Comparison of ENCODE assay signal across 13 cellular contexts in genomic region chr6:53284901-53285300, GRCh38.
A peak's percentile ranks its signal among the peaks of the same experiment; 100 is the strongest.
DNase-seq lines count a peak whose midpoint lies in the region; ATAC-seq and TF ChIP-seq lines count a peak whose summit lies in the region.
"Had no signal": no experiment of that assay in that cellular context is flagged by ENCODE, and none has a peak within 500 bp of the region (broad histone marks: within the 10 kb centered on the region; RNA-seq: fewer than 3 reads in every experiment).

No MANE protein-coding gene starts in this region.

- H3K9ac ChIP-seq in mammary epithelial cell (ENCODE audit: insufficient read depth, low read length): no peak overlapping the region
- H3K9ac ChIP-seq: neural progenitor cell had no signal

- no peak for DNase-seq in CD4-positive, alpha-beta memory T cell
- no peak for DNase-seq in T-helper 2 cell treated with Interferon-gamma antibody and Interleukin-4, amounts not matched to agents 5 μg/mL and 100 μg/mL, for 36 hours (ENCODE audit: low spot score)
- DNase-seq in mammary epithelial cell: no peak
- no peak for DNase-seq in GM13976 (ENCODE audit: low spot score)
- DNase-seq in HPDE6-E6E7 (ENCODE audit: extremely low spot score): no peak
- DNase-seq in caudate nucleus (lab: John Stamatoyannopoulos, UW): no peak
- DNase-seq: NCI-H1694, transverse colon had no signal

- no peaks in the 10 kb centered on the region for H3K27me3 ChIP-seq in CD4-positive, alpha-beta memory T cell (ENCODE audit: insufficient read depth, low read length)
- H3K27me3 ChIP-seq in mammary epithelial cell (ENCODE audit: insufficient read depth, low read length): no peaks in the 10 kb centered on the region
- H3K27me3 ChIP-seq: neural progenitor cell, transverse colon had no signal

- no peaks in the 10 kb centered on the region for H3K9me3 ChIP-seq in CD4-positive, alpha-beta memory T cell (ENCODE audit: control insufficient read depth in 1 of 2, low read length in 2 of 2)
- H3K9me3 ChIP-seq in mammary epithelial cell (replicated peaks; ENCODE audit: insufficient read depth, low read length): no peaks in the 10 kb centered on the region
- H3K9me3 ChIP-seq: transverse colon had no signal

- dilution Hi-C loops in mammary epithelial cell (cut with HindIII; ENCODE audit: low sequenced_read_pairs): no loop called here

- no peak overlapping the region for H3K4me2 ChIP-seq in mammary epithelial cell (ENCODE audit: insufficient read depth, low read depth, low read length)
- H3K4me2 ChIP-seq: neural progenitor cell had no signal

- H3K27ac Mint-ChIP-seq in CD4-positive, alpha-beta memory T cell: peak overlapping the region; percentile 38 to 95 (median 76)
- H3K27ac Mint-ChIP-seq in T-helper 2 cell treated with Interferon-gamma antibody and Interleukin-4, amounts not matched to agents 5 μg/mL and 100 μg/mL, for 36 hours: peak overlapping the region; percentile 70
- H3K27ac Mint-ChIP-seq: neural progenitor cell, WTC11 had no signal

- POLR2A ChIA-PET in CD4-positive, alpha-beta memory T cell (lab: Charles Lee; ENCODE audit: partially characterized antibody): interaction anchor here (0.7 to 2.5 kb wide), 11 partner anchors 12 to 84 kb away, joined by 3 to 16 read pairs (median 3); no protein-coding TSS in a partner anchor

- in situ Hi-C loops in mammary epithelial cell (cut with MboI; ENCODE audit: low sequenced_read_pairs in 2 of 2) (no loop called here), GM13976 (cut with MboI; ENCODE audit: low sequenced_read_pairs, unreplicated experiment) (no loop called here)

- H3K27ac ChIP-seq in CD4-positive, alpha-beta memory T cell (ENCODE audit: low read depth, low read length): no peak overlapping the region
- H3K27ac ChIP-seq in mammary epithelial cell (ENCODE audit: insufficient read depth, low read depth, low read length) (no peak overlapping the region), caudate nucleus (ENCODE audit: low read depth, low read length) (no peak overlapping the region)
- H3K27ac ChIP-seq: neural progenitor cell, transverse colon had no signal

- CTCF ChIA-PET in CD4-positive, alpha-beta memory T cell (lab: Charles Lee; ENCODE audit: partially characterized antibody): interaction anchor here (0.9 to 2.1 kb wide), 9 partner anchors 9 to 126 kb away, joined by 3 to 9 read pairs (median 5); partner anchors contain the start of gene ELOVL5
- CTCF ChIA-PET in mammary epithelial cell (lab: Charles Lee; ENCODE audit: low non-redundant PET): no interaction called here

- peaks cover 40 to 58% of the 10 kb centered on the region in 2 donors for H3K36me3 Mint-ChIP-seq in CD4-positive, alpha-beta memory T cell
- H3K36me3 Mint-ChIP-seq in T-helper 2 cell treated with Interferon-gamma antibody and Interleukin-4, amounts not matched to agents 5 μg/mL and 100 μg/mL, for 36 hours (ENCODE audit: low read depth): peaks cover 45% of the 10 kb centered on the region

- no peak overlapping the region for H3K4me3 ChIP-seq in CD4-positive, alpha-beta memory T cell (ENCODE audit: low read length in 2 of 2)
- H3K4me3 ChIP-seq in mammary epithelial cell (replicated peaks in 1 of 3; ENCODE audit: insufficient read depth in 1 of 3, low read depth in 2 of 3, low read length in 3 of 3): no peak overlapping the region
- H3K4me3 ChIP-seq: neural progenitor cell, transverse colon had no signal

- H3K79me2 ChIP-seq in mammary epithelial cell (ENCODE audit: insufficient read depth, low read length): peaks cover 20% of the 10 kb centered on the region

- WGBS in mammary epithelial cell (ENCODE audit: low coverage, missing lambda C conversion rate): 96% methylated on average over 4 of the region's 4 CpGs

- intact Hi-C loops in CD4-positive, alpha-beta memory T cell (cut with micrococcal nuclease): no loop called here
- intact Hi-C loops in mammary epithelial cell (cut with micrococcal nuclease): no loop called here

- H3K36me3 ChIP-seq in CD4-positive, alpha-beta memory T cell (ENCODE audit: insufficient read depth, low read length): peaks cover 7% of the 10 kb centered on the region
- H3K36me3 ChIP-seq in mammary epithelial cell (ENCODE audit: insufficient read depth, low read length): peaks cover 10% of the 10 kb centered on the region
- H3K36me3 ChIP-seq: transverse colon had no signal

- H3K9me3 Mint-ChIP-seq in CD4-positive, alpha-beta memory T cell: no peaks in the 10 kb centered on the region
- H3K9me3 Mint-ChIP-seq in T-helper 2 cell treated with Interferon-gamma antibody and Interleukin-4, amounts not matched to agents 5 μg/mL and 100 μg/mL, for 36 hours: no peaks in the 10 kb centered on the region
- H3K9me3 Mint-ChIP-seq: neural progenitor cell, WTC11 had no signal

- H3K27me3 Mint-ChIP-seq in CD4-positive, alpha-beta memory T cell: no peaks in the 10 kb centered on the region
- H3K27me3 Mint-ChIP-seq in T-helper 2 cell treated with Interferon-gamma antibody and Interleukin-4, amounts not matched to agents 5 μg/mL and 100 μg/mL, for 36 hours (ENCODE audit: low read depth): no peaks in the 10 kb centered on the region

- peaks cover 94% of the 10 kb centered on the region for H3K4me1 ChIP-seq in CD4-positive, alpha-beta memory T cell (ENCODE audit: insufficient read depth, low read length)
- no peaks in the 10 kb centered on the region for H3K4me1 ChIP-seq in mammary epithelial cell (ENCODE audit: insufficient read depth, low read length)

- TF ChIP-seq CTCF in mammary epithelial cell (conservative IDR thresholded peaks at IDR 0.05 in 1 of 2, IDR thresholded peaks at IDR 0.05 in 1 of 2; ENCODE audit: extremely low read depth in 1 of 2, insufficient read depth in 1 of 2, low read depth in 1 of 2, low read length in 2 of 2): no peak
- no peak for TF ChIP-seq CTCF in GM13976 (IDR thresholded peaks at IDR 0.05; ENCODE audit: borderline replicate concordance, control extremely low read depth, extremely low read depth, insufficient read depth, missing control alignments)

- peaks cover 61 to 87% (median 75%) of the 10 kb centered on the region in 4 donors for H3K4me1 Mint-ChIP-seq in CD4-positive, alpha-beta memory T cell
- H3K4me1 Mint-ChIP-seq in T-helper 2 cell treated with Interferon-gamma antibody and Interleukin-4, amounts not matched to agents 5 μg/mL and 100 μg/mL, for 36 hours (ENCODE audit: low read depth): peaks cover 34% of the 10 kb centered on the region

- H2AFZ ChIP-seq in mammary epithelial cell (ENCODE audit: low read depth, low read length): no peak overlapping the region
- H2AFZ ChIP-seq: neural progenitor cell had no signal

- no TSS peak for BruUV-seq in mammary epithelial cell (replicated peaks; lab: Mats Ljungman, UMichigan)

- ATAC-seq in GM19035 (IDR thresholded peaks at IDR 0.05; ENCODE audit: unreplicated experiment) (peak; percentile 65), HG02885 (IDR thresholded peaks at IDR 0.05; ENCODE audit: poor library complexity, unreplicated experiment) (peak; percentile 37)
- ATAC-seq: Panc1, WTC11 had no signal

- no peaks in the 10 kb centered on the region for H4K20me1 ChIP-seq in mammary epithelial cell (ENCODE audit: insufficient read depth, low read length)

- H3K4me3 Mint-ChIP-seq in CD4-positive, alpha-beta memory T cell: peak overlapping the region; percentile 22 to 82 (median 53)
- no peak overlapping the region for H3K4me3 Mint-ChIP-seq in T-helper 2 cell treated with Interferon-gamma antibody and Interleukin-4, amounts not matched to agents 5 μg/mL and 100 μg/mL, for 36 hours
- H3K4me3 Mint-ChIP-seq: neural progenitor cell, WTC11 had no signal
